ENCODE assay signal across 1 cellular context in the genomic region with DNA sequence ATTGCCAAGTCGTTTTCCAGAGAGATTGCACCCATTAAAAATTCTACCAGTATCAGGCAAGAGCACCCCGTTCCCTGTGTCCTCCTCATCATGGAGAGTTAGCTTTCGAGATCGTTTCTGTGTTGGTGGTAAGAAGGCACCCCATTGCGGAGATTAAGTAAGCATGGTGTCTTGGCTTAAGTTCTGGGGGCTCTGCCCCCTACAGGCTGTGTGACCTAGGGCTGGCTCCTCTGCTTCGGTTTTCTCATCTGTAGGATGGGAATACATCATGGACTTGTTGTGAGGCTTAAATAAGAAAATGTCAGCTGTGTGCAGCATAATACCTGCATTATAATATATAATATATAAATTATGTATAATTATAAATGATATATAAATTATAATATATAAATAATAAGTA.
TF ChIP-seq lines count a peak whose summit lies in the region.

No MANE protein-coding gene starts in this region.

TF ChIP-seq in GM23338, 12 proteins besides CTCF, POLR2A, EP300 and RAD21 (continued from another document):
- TF ChIP-seq, protein P1, sequence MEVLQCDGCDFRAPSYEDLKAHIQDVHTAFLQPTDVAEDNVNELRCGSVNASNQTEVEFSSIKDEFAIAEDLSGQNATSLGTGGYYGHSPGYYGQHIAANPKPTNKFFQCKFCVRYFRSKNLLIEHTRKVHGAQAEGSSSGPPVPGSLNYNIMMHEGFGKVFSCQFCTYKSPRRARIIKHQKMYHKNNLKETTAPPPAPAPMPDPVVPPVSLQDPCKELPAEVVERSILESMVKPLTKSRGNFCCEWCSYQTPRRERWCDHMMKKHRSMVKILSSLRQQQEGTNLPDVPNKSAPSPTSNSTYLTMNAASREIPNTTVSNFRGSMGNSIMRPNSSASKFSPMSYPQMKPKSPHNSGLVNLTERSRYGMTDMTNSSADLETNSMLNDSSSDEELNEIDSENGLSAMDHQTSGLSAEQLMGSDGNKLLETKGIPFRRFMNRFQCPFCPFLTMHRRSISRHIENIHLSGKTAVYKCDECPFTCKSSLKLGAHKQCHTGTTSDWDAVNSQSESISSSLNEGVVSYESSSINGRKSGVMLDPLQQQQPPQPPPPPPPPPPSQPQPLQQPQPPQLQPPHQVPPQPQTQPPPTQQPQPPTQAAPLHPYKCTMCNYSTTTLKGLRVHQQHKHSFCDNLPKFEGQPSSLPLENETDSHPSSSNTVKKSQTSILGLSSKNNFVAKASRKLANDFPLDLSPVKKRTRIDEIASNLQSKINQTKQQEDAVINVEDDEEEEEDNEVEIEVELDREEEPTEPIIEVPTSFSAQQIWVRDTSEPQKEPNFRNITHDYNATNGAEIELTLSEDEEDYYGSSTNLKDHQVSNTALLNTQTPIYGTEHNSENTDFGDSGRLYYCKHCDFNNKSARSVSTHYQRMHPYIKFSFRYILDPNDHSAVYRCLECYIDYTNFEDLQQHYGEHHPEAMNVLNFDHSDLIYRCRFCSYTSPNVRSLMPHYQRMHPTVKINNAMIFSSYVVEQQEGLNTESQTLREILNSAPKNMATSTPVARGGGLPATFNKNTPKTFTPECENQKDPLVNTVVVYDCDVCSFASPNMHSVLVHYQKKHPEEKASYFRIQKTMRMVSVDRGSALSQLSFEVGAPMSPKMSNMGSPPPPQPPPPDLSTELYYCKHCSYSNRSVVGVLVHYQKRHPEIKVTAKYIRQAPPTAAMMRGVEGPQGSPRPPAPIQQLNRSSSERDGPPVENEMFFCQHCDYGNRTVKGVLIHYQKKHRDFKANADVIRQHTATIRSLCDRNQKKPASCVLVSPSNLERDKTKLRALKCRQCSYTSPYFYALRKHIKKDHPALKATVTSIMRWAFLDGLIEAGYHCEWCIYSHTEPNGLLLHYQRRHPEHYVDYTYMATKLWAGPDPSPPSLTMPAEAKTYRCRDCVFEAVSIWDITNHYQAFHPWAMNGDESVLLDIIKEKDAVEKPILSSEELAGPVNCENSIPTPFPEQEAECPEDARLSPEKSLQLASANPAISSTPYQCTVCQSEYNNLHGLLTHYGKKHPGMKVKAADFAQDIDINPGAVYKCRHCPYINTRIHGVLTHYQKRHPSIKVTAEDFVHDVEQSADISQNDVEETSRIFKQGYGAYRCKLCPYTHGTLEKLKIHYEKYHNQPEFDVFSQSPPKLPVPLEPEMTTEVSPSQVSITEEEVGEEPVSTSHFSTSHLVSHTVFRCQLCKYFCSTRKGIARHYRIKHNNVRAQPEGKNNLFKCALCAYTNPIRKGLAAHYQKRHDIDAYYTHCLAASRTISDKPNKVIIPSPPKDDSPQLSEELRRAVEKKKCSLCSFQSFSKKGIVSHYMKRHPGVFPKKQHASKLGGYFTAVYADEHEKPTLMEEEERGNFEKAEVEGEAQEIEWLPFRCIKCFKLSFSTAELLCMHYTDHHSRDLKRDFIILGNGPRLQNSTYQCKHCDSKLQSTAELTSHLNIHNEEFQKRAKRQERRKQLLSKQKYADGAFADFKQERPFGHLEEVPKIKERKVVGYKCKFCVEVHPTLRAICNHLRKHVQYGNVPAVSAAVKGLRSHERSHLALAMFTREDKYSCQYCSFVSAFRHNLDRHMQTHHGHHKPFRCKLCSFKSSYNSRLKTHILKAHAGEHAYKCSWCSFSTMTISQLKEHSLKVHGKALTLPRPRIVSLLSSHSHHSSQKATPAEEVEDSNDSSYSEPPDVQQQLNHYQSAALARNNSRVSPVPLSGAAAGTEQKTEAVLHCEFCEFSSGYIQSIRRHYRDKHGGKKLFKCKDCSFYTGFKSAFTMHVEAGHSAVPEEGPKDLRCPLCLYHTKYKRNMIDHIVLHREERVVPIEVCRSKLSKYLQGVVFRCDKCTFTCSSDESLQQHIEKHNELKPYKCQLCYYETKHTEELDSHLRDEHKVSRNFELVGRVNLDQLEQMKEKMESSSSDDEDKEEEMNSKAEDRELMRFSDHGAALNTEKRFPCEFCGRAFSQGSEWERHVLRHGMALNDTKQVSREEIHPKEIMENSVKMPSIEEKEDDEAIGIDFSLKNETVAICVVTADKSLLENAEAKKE (CRISPR knock-in tag; IDR thresholded peaks at IDR 0.05): no peak
- TF ChIP-seq STAT1 (IDR thresholded peaks at IDR 0.05; ENCODE audit: unreplicated experiment): no peak
- TF ChIP-seq CREB1 (CRISPR knock-in tag; IDR thresholded peaks at IDR 0.05; ENCODE audit: low read depth): no peak
- TF ChIP-seq JUNB (IDR thresholded peaks at IDR 0.05; ENCODE audit: unreplicated experiment): no peak
- TF ChIP-seq ZNF331 (CRISPR knock-in tag; IDR thresholded peaks at IDR 0.05; ENCODE audit: low read depth): no peak
- no peak for TF ChIP-seq NANOG (IDR thresholded peaks at IDR 0.05; ENCODE audit: borderline replicate concordance)
- TF ChIP-seq, protein P2, sequence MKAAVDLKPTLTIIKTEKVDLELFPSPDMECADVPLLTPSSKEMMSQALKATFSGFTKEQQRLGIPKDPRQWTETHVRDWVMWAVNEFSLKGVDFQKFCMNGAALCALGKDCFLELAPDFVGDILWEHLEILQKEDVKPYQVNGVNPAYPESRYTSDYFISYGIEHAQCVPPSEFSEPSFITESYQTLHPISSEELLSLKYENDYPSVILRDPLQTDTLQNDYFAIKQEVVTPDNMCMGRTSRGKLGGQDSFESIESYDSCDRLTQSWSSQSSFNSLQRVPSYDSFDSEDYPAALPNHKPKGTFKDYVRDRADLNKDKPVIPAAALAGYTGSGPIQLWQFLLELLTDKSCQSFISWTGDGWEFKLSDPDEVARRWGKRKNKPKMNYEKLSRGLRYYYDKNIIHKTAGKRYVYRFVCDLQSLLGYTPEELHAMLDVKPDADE (IDR thresholded peaks at IDR 0.05): no peak
- no peak for TF ChIP-seq ZNF114 (CRISPR knock-in tag; IDR thresholded peaks at IDR 0.05)
